Comparison of ENCODE assay signal across 13 cellular contexts in the genomic region with DNA sequence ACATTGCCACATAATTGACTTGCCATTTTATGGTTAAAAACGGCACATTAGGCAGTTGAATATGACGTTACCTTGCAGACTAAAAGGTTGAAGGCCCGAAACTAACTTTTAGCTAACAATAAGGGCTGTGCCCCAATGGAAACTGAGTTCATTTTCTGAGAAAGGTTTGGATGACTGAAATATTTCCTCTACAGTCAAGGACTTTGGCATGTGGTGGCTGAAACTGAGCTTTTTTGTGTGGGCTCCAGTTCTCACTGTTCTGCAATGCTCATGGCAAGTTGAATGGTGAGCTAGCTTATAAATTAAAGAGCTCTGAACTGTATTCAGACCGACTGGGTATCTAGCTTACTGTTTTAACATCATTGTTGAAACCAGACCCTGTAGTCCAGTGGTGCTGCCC. TPM values are rescaled to one million over a fixed set of nuclear protein-coding genes. Genes with fewer than 3 reads are reported as not detected.
DNase-seq lines count a peak whose midpoint lies in the region; ATAC-seq lines count a peak whose summit lies in the region.
"Had no signal": no experiment of that assay in that cellular context is flagged by ENCODE, and none has a peak within 500 bp of the region (broad histone marks: within the 10 kb centered on the region; RNA-seq: fewer than 3 reads in every experiment).

No MANE protein-coding gene starts in this region.

- no peak overlapping the region for H3K4me2 ChIP-seq in mesenchymal stem cell (ENCODE audit: low read length, poor library complexity, severe bottlenecking)

- no peak overlapping the region for H3K9ac ChIP-seq in mesenchymal stem cell (ENCODE audit: low read length)

- peak; percentile 43 for ATAC-seq in HG02981 (IDR thresholded peaks at IDR 0.05; ENCODE audit: unreplicated experiment)
- ATAC-seq: effector memory CD8-positive, alpha-beta T cell; gastroesophageal sphincter had no signal

- H2AFZ ChIP-seq in mesenchymal stem cell (ENCODE audit: low read depth, low read length) = no peak overlapping the region

- H2BK15ac ChIP-seq in mesenchymal stem cell (ENCODE audit: low read depth, poor library complexity, severe bottlenecking) = no peak overlapping the region

- H2BK5ac ChIP-seq in mesenchymal stem cell (ENCODE audit: low read depth, low read length, poor library complexity, severe bottlenecking) = no peak overlapping the region

- H3K4me3 Mint-ChIP-seq in activated CD4-positive, alpha-beta memory T cell treated with anti-CD3 and anti-CD28 coated beads for 36 hours = no peak overlapping the region
- H3K4me3 Mint-ChIP-seq: effector memory CD8-positive, alpha-beta T cell had no signal

- 95% methylated on average over 4 of the region's 4 CpGs for WGBS in mesenchymal stem cell

- H4K8ac ChIP-seq in mesenchymal stem cell (ENCODE audit: low read length) = no peak overlapping the region

- POLR2A ChIA-PET in activated CD4-positive, alpha-beta memory T cell treated with anti-CD3 and anti-CD28 coated beads for 36 hours (lab: Charles Lee) = interaction anchor here (0.9 to 2.3 kb wide), 4 partner anchors 15 to 189 kb away, joined by 3 to 14 read pairs (median 6); partner anchors contain the start of gene VAPA

- H3K79me1 ChIP-seq in mesenchymal stem cell (replicated peaks; ENCODE audit: low read length, poor library complexity, severe bottlenecking) = no peaks in the 10 kb centered on the region

- H3K27ac Mint-ChIP-seq in activated CD4-positive, alpha-beta memory T cell treated with anti-CD3 and anti-CD28 coated beads for 36 hours = peak overlapping the region; percentile 66
- H3K27ac Mint-ChIP-seq: effector memory CD8-positive, alpha-beta T cell had no signal

- H2BK120ac ChIP-seq in mesenchymal stem cell (ENCODE audit: low read depth, low read length) = no peak overlapping the region

- H3K27ac ChIP-seq in mesenchymal stem cell (ENCODE audit: low read length, poor library complexity, severe bottlenecking) = no peak overlapping the region
- H3K27ac ChIP-seq: brain microvascular endothelial cell, gastroesophageal sphincter had no signal

- H3K36me3 ChIP-seq in mesenchymal stem cell (ENCODE audit: control insufficient read depth in 1 of 2, insufficient read depth in 2 of 2, low read depth in 1 of 2, low read length in 2 of 2) = peaks cover 0 to 50% of the 10 kb centered on the region in 2 experiments

- no peak overlapping the region for H3K14ac ChIP-seq in mesenchymal stem cell (ENCODE audit: low read length in 2 of 2)

- no peak overlapping the region for H2AK5ac ChIP-seq in mesenchymal stem cell (ENCODE audit: low read length, severe bottlenecking)

- intact Hi-C loops in activated CD4-positive, alpha-beta memory T cell treated with anti-CD3 and anti-CD28 coated beads for 36 hours (cut with micrococcal nuclease) = loop anchor here (1.0 to 5.0 kb wide), 2 partner anchors 15 to 150 kb away; no protein-coding TSS in a partner anchor

- H3K9me3 ChIP-seq in mesenchymal stem cell (ENCODE audit: control insufficient read depth, low read length) = peaks cover 23% of the 10 kb centered on the region
- H3K9me3 ChIP-seq: gastroesophageal sphincter had no signal

- H3K4ac ChIP-seq in mesenchymal stem cell (ENCODE audit: low read depth in 1 of 2, low read length in 2 of 2) = no peak overlapping the region

- H3K27me3 Mint-ChIP-seq in activated CD4-positive, alpha-beta memory T cell treated with anti-CD3 and anti-CD28 coated beads for 36 hours = peaks cover 29% of the 10 kb centered on the region

- peak; percentile 28 for DNase-seq in stimulated activated CD4-positive, alpha-beta T cell treated with anti-CD3 and anti-CD28 coated beads, Interleukin-1b, Interleukin-23, amount 100 ng/mL, for 48 hours
- no peak for DNase-seq in stimulated activated CD4-positive, alpha-beta T cell treated with anti-CD3 and anti-CD28 coated beads, Interleukin-4, amount 100 ng/mL, for 1 hour
- DNase-seq in activated CD4-positive, alpha-beta memory T cell treated with anti-CD3 and anti-CD28 coated beads for 36 hours = peak; percentile 66
- DNase-seq in HT-29 (ENCODE audit: low spot score) (no peak), mesenchymal stem cell (no peak), SK-N-DZ (ENCODE audit: low spot score) (no peak), NCI-H2196 treated with DMSO at 0.1 percent for 48 hours (lab: John Stamatoyannopoulos, UW; ENCODE audit: unreplicated experiment) (no peak)
- DNase-seq: brain microvascular endothelial cell; effector memory CD8-positive, alpha-beta T cell; MV-4-11 had no signal

- H2BK12ac ChIP-seq in mesenchymal stem cell (ENCODE audit: low read length in 2 of 2) = no peak overlapping the region

- no peaks in the 10 kb centered on the region for H3K27me3 ChIP-seq in mesenchymal stem cell (ENCODE audit: control insufficient read depth in 1 of 2, insufficient read depth in 1 of 2, low read length in 2 of 2)
- H3K27me3 ChIP-seq: brain microvascular endothelial cell, gastroesophageal sphincter had no signal

- peaks cover 2% of the 10 kb centered on the region for H3K4me1 ChIP-seq in mesenchymal stem cell (ENCODE audit: control insufficient read depth, insufficient read depth, low read depth, low read length)

- H3K4me1 Mint-ChIP-seq in activated CD4-positive, alpha-beta memory T cell treated with anti-CD3 and anti-CD28 coated beads for 36 hours (ENCODE audit: low read depth) = peaks cover 19% of the 10 kb centered on the region

- CTCF ChIA-PET in activated CD4-positive, alpha-beta memory T cell treated with anti-CD3 and anti-CD28 coated beads for 36 hours (lab: Charles Lee) = interaction anchor here (0.8 to 1.2 kb wide), 2 partner anchors 52 to 53 kb away, joined by 3 to 4 read pairs; partner anchors contain the start of gene VAPA

- H3K9me3 Mint-ChIP-seq in activated CD4-positive, alpha-beta memory T cell treated with anti-CD3 and anti-CD28 coated beads for 36 hours = peaks cover 15% of the 10 kb centered on the region

- no peak overlapping the region for H3K4me3 ChIP-seq in mesenchymal stem cell (ENCODE audit: insufficient read depth in 1 of 2, low read depth in 1 of 2, low read length in 2 of 2)
- H3K4me3 ChIP-seq: gastroesophageal sphincter had no signal

- H3K23ac ChIP-seq in mesenchymal stem cell (ENCODE audit: low read length in 2 of 2) = no peak overlapping the region

- no peak overlapping the region for H4K91ac ChIP-seq in mesenchymal stem cell (ENCODE audit: low read length)

- H3K18ac ChIP-seq in mesenchymal stem cell (ENCODE audit: low read depth in 1 of 2, low read length in 2 of 2) = no peak overlapping the region

- H3K36me3 Mint-ChIP-seq in activated CD4-positive, alpha-beta memory T cell treated with anti-CD3 and anti-CD28 coated beads for 36 hours = peaks cover 9% of the 10 kb centered on the region

RNA-seq across cellular contexts. Expression of gene TXNDC2, which starts 23.8 kb away (rescaled TPM):
- not detected for total RNA-seq in activated CD4-positive, alpha-beta memory T cell treated with anti-CD3 and anti-CD28 coated beads for 36 hours
- total RNA-seq in HT-29 (2014; rRNA removed; shearing (Covaris generic)) = not detected in 2 replicates
- polyA plus RNA-seq in mesenchymal stem cell (2013, experiment 1 of 2) = 0.15 TPM
- polyA plus RNA-seq in mesenchymal stem cell (2013, experiment 2 of 2) = 0.26 TPM
- not detected in 2 replicates for polyA plus RNA-seq in SK-N-DZ (2014; cell fraction: cytosol; rRNA removed)
- polyA plus RNA-seq in SK-N-DZ (2014; cell fraction: nucleus; rRNA removed) = not detected in 2 replicates
- total RNA-seq: T-helper 2 cell treated with Interferon-gamma antibody and Interleukin-4, amounts not matched to agents 100 ng/mL and 5 ng/mL, for 36 hours had no signal

RNA-seq across cellular contexts. Expression of gene VAPA, which starts 51.9 kb away (rescaled TPM):
- total RNA-seq in activated CD4-positive, alpha-beta memory T cell treated with anti-CD3 and anti-CD28 coated beads for 36 hours = 100 to 1,000 TPM; 152 to 159 TPM
- total RNA-seq in HT-29 (2014; rRNA removed; shearing (Covaris generic)) = 299 and 320 TPM in 2 replicates
- 185 TPM for polyA plus RNA-seq in mesenchymal stem cell (2013, experiment 1 of 2)
- polyA plus RNA-seq in mesenchymal stem cell (2013, experiment 2 of 2) = 192 TPM
- 168 and 179 TPM in 2 replicates for polyA plus RNA-seq in SK-N-DZ (2014; cell fraction: cytosol; rRNA removed)
- polyA plus RNA-seq in SK-N-DZ (2014; cell fraction: nucleus; rRNA removed) = 93.1 and 127 TPM in 2 replicates

Comparison
In these comparisons a context has a peak if more than half of its experiments do, and no peak if none do; other contexts are left out.
1. DNase-seq: peak in stimulated activated CD4-positive, alpha-beta T cell treated with anti-CD3 and anti-CD28 coated beads, Interleukin-1b, Interleukin-23, amount 100 ng/mL, for 48 hours (single experiment) and activated CD4-positive, alpha-beta memory T cell treated with anti-CD3 and anti-CD28 coated beads for 36 hours (single experiment); none in stimulated activated CD4-positive, alpha-beta T cell treated with anti-CD3 and anti-CD28 coated beads, Interleukin-4, amount 100 ng/mL, for 1 hour (single experiment), HT-29 (single experiment), mesenchymal stem cell (single experiment), SK-N-DZ (single experiment) and NCI-H2196 treated with DMSO at 0.1 percent for 48 hours (single experiment).